Comparison of ENCODE assay signal across 1 cellular context in genomic region chr2:69416147-69416546, GRCh38.
TF ChIP-seq lines count a peak whose summit lies in the region.

No MANE protein-coding gene starts in this region.

TF ChIP-seq in HepG2, 621 proteins besides CTCF, POLR2A, EP300 and RAD21:
- TF ChIP-seq MZF1 (CRISPR knock-in tag; IDR thresholded peaks at IDR 0.05; ENCODE audit: borderline replicate concordance) (no peak), ZNF761 (CRISPR knock-in tag; conservative IDR thresholded peaks at IDR 0.05) (no peak), SNAI1 (CRISPR knock-in tag; IDR thresholded peaks at IDR 0.05; ENCODE audit: borderline replicate concordance) (no peak), THAP8 (CRISPR knock-in tag; IDR thresholded peaks at IDR 0.05; ENCODE audit: borderline replicate concordance) (no peak), MTERF4 (CRISPR knock-in tag; IDR thresholded peaks at IDR 0.05) (no peak), RFXAP (CRISPR knock-in tag; IDR thresholded peaks at IDR 0.05; ENCODE audit: borderline replicate concordance) (no peak)
